ENCODE assay signal across 17 cellular contexts in genomic region chr4:147049940-147050852, GRCh38.
A peak's percentile ranks its signal among the peaks of the same experiment; 100 is the strongest.
DNase-seq lines count a peak whose midpoint lies in the region; ATAC-seq and TF ChIP-seq lines count a peak whose summit lies in the region.
"Had no signal": no experiment of that assay in that cellular context is flagged by ENCODE, and none has a peak within 500 bp of the region (broad histone marks: within the 10 kb centered on the region; RNA-seq: fewer than 3 reads in every experiment).

No MANE protein-coding gene starts in this region.

- no peaks in the 10 kb centered on the region for H4K20me1 ChIP-seq in SK-N-SH (ENCODE audit: insufficient read depth)

- no peaks in the 10 kb centered on the region for H3K79me2 ChIP-seq in SK-N-SH (ENCODE audit: insufficient read depth)

- DNase-seq in SK-N-SH, result no peak
- DNase-seq in cardiac fibroblast (ENCODE audit: low read depth in 2 of 2), result peak; percentile 73 to 83
- no peak for DNase-seq in left ventricle myocardium superior
- DNase-seq in skeletal muscle cell (ENCODE audit: low read depth), result peak; percentile 30
- DNase-seq in activated T-cell treated with anti-CD3 and anti-CD28 coated beads, Interleukin-2, amount 50 U/mL, for 4 hours, result no peak
- DNase-seq: 8988T; activated CD8-positive, alpha-beta T cell treated with anti-CD3 and anti-CD28 coated beads, Interleukin-2, amount 10 ng/mL, durations not matched to agents 7 days and 5 days; Calu3; effector memory CD4-positive, alpha-beta T cell; NCI-H1105; small intestine; stimulated activated naive CD4-positive, alpha-beta T cell; uterus had no signal

- H3F3A ChIP-seq in SK-N-SH (replicated peaks; ENCODE audit: insufficient read depth), result no peaks in the 10 kb centered on the region

- no peak overlapping the region for H3K4me3 Mint-ChIP-seq in activated T-cell treated with anti-CD3 and anti-CD28 coated beads, Interleukin-2, amount 50 U/mL, for 4 hours
- H3K4me3 Mint-ChIP-seq: activated CD8-positive, alpha-beta T cell treated with anti-CD3 and anti-CD28 coated beads, Interleukin-2, amount 10 ng/mL, durations not matched to agents 7 days and 5 days; nephron had no signal

- no peak for ATAC-seq in SK-N-SH treated with all-trans-retinoic acid at 6 μM for 48 hours
- ATAC-seq in left ventricle myocardium superior, result peak; percentile 93
- no peak for ATAC-seq in GM21619 (IDR thresholded peaks at IDR 0.05; ENCODE audit: unreplicated experiment)
- ATAC-seq in activated T-cell treated with anti-CD3 and anti-CD28 coated beads, Interleukin-2, amount 50 U/mL, for 4 hours, result no peak
- no peak for ATAC-seq in HG02642 (IDR thresholded peaks at IDR 0.05; ENCODE audit: poor library complexity, unreplicated experiment)
- ATAC-seq: activated CD8-positive, alpha-beta T cell treated with anti-CD3 and anti-CD28 coated beads, Interleukin-2, amount 10 ng/mL, durations not matched to agents 7 days and 5 days had no signal

- no peaks in the 10 kb centered on the region for H3K9me2 ChIP-seq in SK-N-SH

- H3K36me3 ChIP-seq in SK-N-SH (replicated peaks in 1 of 2; ENCODE audit: control insufficient read depth in 1 of 2, insufficient read depth in 2 of 2, low read length in 1 of 2), result no peaks in the 10 kb centered on the region
- H3K36me3 ChIP-seq: uterus had no signal

- peaks cover 32% of the 10 kb centered on the region for H3K27me3 Mint-ChIP-seq in activated T-cell treated with anti-CD3 and anti-CD28 coated beads, Interleukin-2, amount 50 U/mL, for 4 hours (ENCODE audit: low read depth)

- no peaks in the 10 kb centered on the region for H3K36me3 Mint-ChIP-seq in activated T-cell treated with anti-CD3 and anti-CD28 coated beads, Interleukin-2, amount 50 U/mL, for 4 hours (ENCODE audit: insufficient read depth)

- H3K27ac ChIP-seq in SK-N-SH (ENCODE audit: low read depth in 2 of 2, low read length in 1 of 2), result no peak overlapping the region
- H3K27ac ChIP-seq: uterus had no signal

- no peak overlapping the region for H3K4me2 ChIP-seq in SK-N-SH

- H3K27me3 ChIP-seq in SK-N-SH (ENCODE audit: insufficient read depth), result peaks cover 9% of the 10 kb centered on the region; the same call in 1 of the 2 replicates
- H3K27me3 ChIP-seq: uterus had no signal

- TF ChIP-seq EP300 in SK-N-SH (IDR thresholded peaks at IDR 0.05; ENCODE audit: borderline replicate concordance in 1 of 2, low read depth in 1 of 2, low read length in 1 of 2), result no peak

- H3K9me3 ChIP-seq in SK-N-SH, result no peaks in the 10 kb centered on the region
- H3K9me3 ChIP-seq: uterus had no signal

- intact Hi-C loops in left ventricle myocardium superior (cut with micrococcal nuclease), result no loop called here

- no peaks in the 10 kb centered on the region for H3K4me1 Mint-ChIP-seq in activated T-cell treated with anti-CD3 and anti-CD28 coated beads, Interleukin-2, amount 50 U/mL, for 4 hours (ENCODE audit: low read depth)

- H3K4me1 ChIP-seq in SK-N-SH (ENCODE audit: control insufficient read depth in 1 of 2, insufficient read depth in 2 of 2, low read depth in 1 of 2, low read length in 1 of 2), result no peaks in the 10 kb centered on the region; a peak in 2 of 4 replicates
- H3K4me1 ChIP-seq: uterus had no signal

- POLR2A ChIA-PET in SK-N-SH (lab: Yijun Ruan, JAX), result no interaction called here

- H3K4me3 ChIP-seq in SK-N-SH (ENCODE audit: low read depth in 2 of 2, low read length in 1 of 2) (no peak overlapping the region), cardiac fibroblast (replicated peaks in 1 of 2; ENCODE audit: low read depth in 2 of 2, low read length in 2 of 2) (no peak overlapping the region), skeletal muscle cell (ENCODE audit: low read depth, low read length) (no peak overlapping the region)
- H3K4me3 ChIP-seq: uterus had no signal

- no peak overlapping the region for H3K9ac ChIP-seq in SK-N-SH

- H2AFZ ChIP-seq in SK-N-SH (ENCODE audit: low read depth), result no peak overlapping the region

- no peak for TF ChIP-seq CTCF in SK-N-SH (IDR thresholded peaks at IDR 0.05)
- TF ChIP-seq CTCF in cardiac fibroblast (IDR thresholded peaks at IDR 0.05; ENCODE audit: low read depth, low read length), result no peak

- 36% methylated on average over 5 of the region's 7 CpGs for WGBS in SK-N-SH (ENCODE audit: low lambda C conversion rate)

- no peaks in the 10 kb centered on the region for H3K9me3 Mint-ChIP-seq in activated T-cell treated with anti-CD3 and anti-CD28 coated beads, Interleukin-2, amount 50 U/mL, for 4 hours

- CTCF ChIA-PET in SK-N-SH (lab: Yijun Ruan, JAX), result interaction anchor here (0.6 to 1.3 kb wide), 4 partner anchors 16 to 87 kb away, joined by 3 to 4 read pairs (median 3); no protein-coding TSS in a partner anchor

- TF ChIP-seq RAD21 in SK-N-SH (IDR thresholded peaks at IDR 0.05; ENCODE audit: low read length), result no peak

TF ChIP-seq in SK-N-SH treated with all-trans-retinoic acid at 6 μM for 48 hours, 23 proteins besides CTCF, POLR2A, EP300 and RAD21:
- TF ChIP-seq ISL1 (CRISPR knock-in tag; IDR thresholded peaks at IDR 0.05) (peak; percentile 86), POU6F1 (CRISPR knock-in tag; IDR thresholded peaks at IDR 0.05; ENCODE audit: borderline replicate concordance, low read depth) (no peak)

TF ChIP-seq in SK-N-SH, 30 proteins besides CTCF, POLR2A, EP300 and RAD21:
- no peak for TF ChIP-seq TEAD4 (IDR thresholded peaks at IDR 0.05; ENCODE audit: borderline replicate concordance, insufficient read depth)
- TF ChIP-seq MEF2A (IDR thresholded peaks at IDR 0.05; ENCODE audit: borderline replicate concordance, low read depth), result no peak
- TF ChIP-seq USF1 (IDR thresholded peaks at IDR 0.05; ENCODE audit: borderline replicate concordance, low read depth), result no peak
- no peak for TF ChIP-seq MXI1 (IDR thresholded peaks at IDR 0.05; ENCODE audit: low read depth, low read length)
- TF ChIP-seq NFIC (IDR thresholded peaks at IDR 0.05; ENCODE audit: borderline replicate concordance), result no peak
- no peak for TF ChIP-seq MAX (IDR thresholded peaks at IDR 0.05; ENCODE audit: low read depth)

Comparison
In these comparisons a context has a peak if more than half of its experiments do, and no peak if none do; other contexts are left out.
1. DNase-seq: peak in cardiac fibroblast (2 of 2) and skeletal muscle cell (single experiment); none in SK-N-SH (single experiment), left ventricle myocardium superior (single experiment) and activated T-cell treated with anti-CD3 and anti-CD28 coated beads, Interleukin-2, amount 50 U/mL, for 4 hours (single experiment).